Comparison of ENCODE assay signal across 1 cellular context in the genomic region with DNA sequence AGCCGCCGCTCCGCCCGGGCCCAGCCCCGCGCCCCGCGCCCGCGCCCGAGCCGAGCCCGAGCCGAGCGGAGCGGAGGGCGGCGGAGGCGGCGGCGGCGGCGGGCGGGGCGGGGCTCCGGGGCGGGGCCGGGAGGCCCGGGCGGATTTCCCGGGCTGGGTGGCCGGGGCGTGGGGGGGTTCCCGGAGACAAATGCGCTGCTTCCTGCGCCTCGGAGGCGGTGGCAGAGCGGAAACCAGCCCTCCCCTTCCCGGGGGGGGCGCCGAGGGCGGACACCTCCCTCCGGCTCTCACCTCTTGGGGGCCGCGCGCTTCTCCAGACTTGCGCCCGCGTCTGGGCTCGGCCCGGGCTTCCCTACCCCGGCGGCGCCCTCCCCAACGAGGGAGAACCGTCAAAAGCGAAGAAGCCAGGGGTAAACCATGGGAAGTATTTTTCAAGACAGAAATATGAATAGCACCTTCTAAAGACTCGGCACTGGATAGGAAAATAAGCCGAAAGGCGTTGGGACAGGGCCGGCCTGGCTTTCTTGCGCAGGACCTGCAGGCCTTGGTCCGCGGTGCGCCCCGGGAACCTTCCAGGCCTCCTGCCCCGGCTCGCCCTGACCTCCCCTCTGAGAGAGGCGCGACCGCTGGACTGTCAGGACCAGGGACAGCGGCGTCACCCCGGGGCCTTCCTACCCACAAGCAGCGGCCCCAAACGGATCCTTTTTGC.
TF ChIP-seq lines count a peak whose summit lies in the region.

MAPK11 (minus strand) TSS at position 79 of the 709 bp plus-strand sequence. CDS start 88 bp downstream, outside the sequence.

TF ChIP-seq in HepG2, 621 proteins besides CTCF, POLR2A, EP300 and RAD21 (continued from another document and continues in another):
- TF ChIP-seq, protein P1, sequence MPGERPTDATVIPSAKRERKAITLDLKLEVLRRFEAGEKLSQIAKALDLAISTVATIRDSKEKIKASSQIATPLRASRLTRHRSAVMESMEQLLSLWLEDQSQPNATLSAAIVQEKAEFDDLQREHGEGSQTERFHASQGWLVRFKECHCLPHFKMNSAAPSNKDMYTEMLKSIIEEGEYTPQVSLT (CRISPR knock-in tag; IDR thresholded peaks at IDR 0.05; ENCODE audit: borderline replicate concordance, low read depth): no peak
- TF ChIP-seq ZNF788 (CRISPR knock-in tag; IDR thresholded peaks at IDR 0.05; ENCODE audit: borderline replicate concordance): no peak
- peak; percentile 56; the same call in 1 of the 2 replicates for TF ChIP-seq ZNF605 (CRISPR knock-in tag; IDR thresholded peaks at IDR 0.05)
- peak; percentile 58; the same call in 1 of the 2 replicates for TF ChIP-seq RFXAP (CRISPR knock-in tag; IDR thresholded peaks at IDR 0.05; ENCODE audit: borderline replicate concordance)
- TF ChIP-seq ZNF644 (CRISPR knock-in tag; IDR thresholded peaks at IDR 0.05; ENCODE audit: low read depth): 0 out of 2 replicates have a peak, but pooled peaks have one; percentile 21
- peak; percentile 67; the same call in 1 of the 2 replicates for TF ChIP-seq KLF12 (CRISPR knock-in tag; IDR thresholded peaks at IDR 0.05; ENCODE audit: borderline replicate concordance)
- peak; percentile 11; the same call in 1 of the 2 replicates for TF ChIP-seq NFYB (CRISPR knock-in tag; IDR thresholded peaks at IDR 0.05)
- TF ChIP-seq ZNF7 (CRISPR knock-in tag; IDR thresholded peaks at IDR 0.05): no peak
- TF ChIP-seq SAP130 (CRISPR knock-in tag; IDR thresholded peaks at IDR 0.05; ENCODE audit: low read depth): peak; percentile 96
- peak; percentile 64 for TF ChIP-seq UBTF (CRISPR knock-in tag; IDR thresholded peaks at IDR 0.05)
- TF ChIP-seq SIX4 (CRISPR knock-in tag; IDR thresholded peaks at IDR 0.05): peak; percentile 50; the same call in 1 of the 2 replicates
- TF ChIP-seq ZNF446 (CRISPR knock-in tag; IDR thresholded peaks at IDR 0.05): 0 out of 2 replicates have a peak, but pooled peaks have one; percentile 54
- no peak for TF ChIP-seq SIX1 (CRISPR knock-in tag; IDR thresholded peaks at IDR 0.05; ENCODE audit: borderline replicate concordance)
- peak; percentile 80; the same call in 1 of the 2 replicates for TF ChIP-seq ZIK1 (CRISPR knock-in tag; IDR thresholded peaks at IDR 0.05; ENCODE audit: borderline replicate concordance, low read depth)
- 0 out of 2 replicates have a peak, but pooled peaks have one; percentile 25 for TF ChIP-seq ZNF749 (CRISPR knock-in tag; IDR thresholded peaks at IDR 0.05; ENCODE audit: borderline replicate concordance)
- peak; percentile 96; the same call in 1 of the 2 replicates for TF ChIP-seq KLF11 (CRISPR knock-in tag; IDR thresholded peaks at IDR 0.05)
- TF ChIP-seq ZNF280B (CRISPR knock-in tag; IDR thresholded peaks at IDR 0.05; ENCODE audit: borderline replicate concordance): peak; percentile 64; the same call in 1 of the 2 replicates
- TF ChIP-seq ZNF703 (CRISPR knock-in tag; IDR thresholded peaks at IDR 0.05; ENCODE audit: borderline replicate concordance): no peak
- TF ChIP-seq ZNF562 (CRISPR knock-in tag; IDR thresholded peaks at IDR 0.05; ENCODE audit: borderline replicate concordance): no peak
- TF ChIP-seq IKZF5 (CRISPR knock-in tag; IDR thresholded peaks at IDR 0.05): peak; percentile 71; the same call in 1 of the 2 replicates
- TF ChIP-seq ZNF318 (CRISPR knock-in tag; IDR thresholded peaks at IDR 0.05): peak; percentile 36; the same call in 1 of the 2 replicates
- TF ChIP-seq ZNF883 (CRISPR knock-in tag; IDR thresholded peaks at IDR 0.05; ENCODE audit: not compliant biosample characterization): peak; percentile 83
- no peak; the same call in 1 of the 2 replicates for TF ChIP-seq ZNF143 (CRISPR knock-in tag; IDR thresholded peaks at IDR 0.05)
- peak; percentile 86; the same call in 1 of the 2 replicates for TF ChIP-seq ZNF230 (CRISPR knock-in tag; IDR thresholded peaks at IDR 0.05)
- TF ChIP-seq KDM2A (CRISPR knock-in tag; IDR thresholded peaks at IDR 0.05; ENCODE audit: borderline replicate concordance, low read depth): peak; percentile 87; the same call in 1 of the 2 replicates
- TF ChIP-seq, protein P2, sequence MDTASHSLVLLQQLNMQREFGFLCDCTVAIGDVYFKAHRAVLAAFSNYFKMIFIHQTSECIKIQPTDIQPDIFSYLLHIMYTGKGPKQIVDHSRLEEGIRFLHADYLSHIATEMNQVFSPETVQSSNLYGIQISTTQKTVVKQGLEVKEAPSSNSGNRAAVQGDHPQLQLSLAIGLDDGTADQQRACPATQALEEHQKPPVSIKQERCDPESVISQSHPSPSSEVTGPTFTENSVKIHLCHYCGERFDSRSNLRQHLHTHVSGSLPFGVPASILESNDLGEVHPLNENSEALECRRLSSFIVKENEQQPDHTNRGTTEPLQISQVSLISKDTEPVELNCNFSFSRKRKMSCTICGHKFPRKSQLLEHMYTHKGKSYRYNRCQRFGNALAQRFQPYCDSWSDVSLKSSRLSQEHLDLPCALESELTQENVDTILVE (CRISPR knock-in tag; IDR thresholded peaks at IDR 0.05): peak; percentile 88
- 0 out of 2 replicates have a peak, but pooled peaks have one; percentile 84 for TF ChIP-seq LRRFIP1 (CRISPR knock-in tag; conservative IDR thresholded peaks at IDR 0.05)
- no peak for TF ChIP-seq ZMYM3 (CRISPR knock-in tag; IDR thresholded peaks at IDR 0.05)
- no peak for TF ChIP-seq ZFP82 (CRISPR knock-in tag; IDR thresholded peaks at IDR 0.05; ENCODE audit: borderline replicate concordance)
- TF ChIP-seq, protein P3, sequence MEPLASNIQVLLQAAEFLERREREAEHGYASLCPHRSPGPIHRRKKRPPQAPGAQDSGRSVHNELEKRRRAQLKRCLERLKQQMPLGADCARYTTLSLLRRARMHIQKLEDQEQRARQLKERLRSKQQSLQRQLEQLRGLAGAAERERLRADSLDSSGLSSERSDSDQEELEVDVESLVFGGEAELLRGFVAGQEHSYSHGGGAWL (CRISPR knock-in tag; IDR thresholded peaks at IDR 0.05): peak; percentile 87; the same call in 1 of the 2 replicates
- peak; percentile 80; the same call in 1 of the 2 replicates for TF ChIP-seq ZNF317 (CRISPR knock-in tag; IDR thresholded peaks at IDR 0.05)
- TF ChIP-seq TCF7 (IDR thresholded peaks at IDR 0.05; ENCODE audit: low read depth): no peak
- TF ChIP-seq GABPB1 (CRISPR knock-in tag; IDR thresholded peaks at IDR 0.05): peak; percentile 58; the same call in 1 of the 2 replicates
- no peak for TF ChIP-seq RARG (CRISPR knock-in tag; IDR thresholded peaks at IDR 0.05; ENCODE audit: low read depth)
- peak; percentile 92 for TF ChIP-seq ZNF235 (CRISPR knock-in tag; IDR thresholded peaks at IDR 0.05; ENCODE audit: borderline replicate concordance)
- no peak for TF ChIP-seq GTF3A (CRISPR knock-in tag; conservative IDR thresholded peaks at IDR 0.05)
- peak; percentile 39; the same call in 1 of the 2 replicates for TF ChIP-seq SOX5 (CRISPR knock-in tag; IDR thresholded peaks at IDR 0.05; ENCODE audit: borderline replicate concordance)
- no peak for TF ChIP-seq TOE1 (CRISPR knock-in tag; IDR thresholded peaks at IDR 0.05)
- no peak for TF ChIP-seq GATAD2A (CRISPR knock-in tag; IDR thresholded peaks at IDR 0.05)
- TF ChIP-seq RXRA (CRISPR knock-in tag; IDR thresholded peaks at IDR 0.05): 0 out of 2 replicates have a peak, but pooled peaks have one; percentile 62
